ENCODE assay signal across 9 cellular contexts in the genomic region with DNA sequence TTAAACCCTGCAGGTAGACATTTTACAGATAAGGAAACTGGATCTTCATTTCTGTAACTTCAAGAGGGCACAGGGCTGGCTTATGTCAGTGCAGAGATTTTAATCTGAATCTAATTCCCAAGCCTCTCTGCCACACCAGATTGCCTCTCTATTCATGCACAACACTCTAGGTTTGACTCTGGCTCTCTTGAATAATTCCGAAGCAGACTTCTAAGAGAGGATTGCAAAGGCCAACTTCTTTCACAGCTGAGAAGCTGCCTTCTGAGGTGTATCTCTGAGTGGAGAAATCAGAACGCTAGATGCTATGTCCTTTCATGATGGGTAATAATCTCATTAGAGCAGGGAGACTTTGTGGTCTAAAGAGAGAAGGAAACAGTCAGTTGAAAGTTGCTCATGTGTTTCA. TPM values are rescaled to one million over a fixed set of nuclear protein-coding genes. Genes with fewer than 3 reads are reported as not detected.
DNase-seq lines count a peak whose midpoint lies in the region; ATAC-seq and TF ChIP-seq lines count a peak whose summit lies in the region.
"Had no signal": no experiment of that assay in that cellular context is flagged by ENCODE, and none has a peak within 500 bp of the region (broad histone marks: within the 10 kb centered on the region; RNA-seq: fewer than 3 reads in every experiment).

No MANE protein-coding gene starts in this region.

- no peak for DNase-seq in effector memory CD4-positive, alpha-beta T cell
- DNase-seq in DMS 273 (lab: John Stamatoyannopoulos, UW; ENCODE audit: unreplicated experiment) (no peak), HT-29 (ENCODE audit: low spot score) (no peak), esophagus squamous epithelium (lab: John Stamatoyannopoulos, UW) (no peak), NCI-H2029 treated with DMSO at 0.1 percent for 48 hours (lab: John Stamatoyannopoulos, UW) (no peak)
- DNase-seq: NCI-H2227 treated with DMSO at 0.1 percent for 48 hours had no signal

- H3K9me3 ChIP-seq in effector memory CD4-positive, alpha-beta T cell (ENCODE audit: control insufficient read depth, low read length), result no peaks in the 10 kb centered on the region
- H3K9me3 ChIP-seq in esophagus squamous epithelium, result no peaks in the 10 kb centered on the region

- H3K27ac ChIP-seq in effector memory CD4-positive, alpha-beta T cell (ENCODE audit: insufficient read depth, low read length, poor library complexity, severe bottlenecking), result peak overlapping the region; percentile 59
- H3K27ac ChIP-seq in esophagus squamous epithelium, result peak overlapping the region in 2 of 4 donors; percentile 11 to 18

- no peaks in the 10 kb centered on the region for H3K36me3 ChIP-seq in effector memory CD4-positive, alpha-beta T cell (ENCODE audit: control insufficient read depth, insufficient read depth, low read length)
- H3K36me3 ChIP-seq in esophagus squamous epithelium, result no peaks in the 10 kb centered on the region

- peaks cover 44% of the 10 kb centered on the region for H3K4me1 ChIP-seq in effector memory CD4-positive, alpha-beta T cell (ENCODE audit: control insufficient read depth, insufficient read depth, low read length, poor library complexity, severe bottlenecking)
- peaks cover 0 to 44% (median 10%) of the 10 kb centered on the region in 3 donors for H3K4me1 ChIP-seq in esophagus squamous epithelium

- TF ChIP-seq POLR2A in esophagus squamous epithelium (IDR thresholded peaks at IDR 0.05), result no peak

- 83% methylated on average over 2 of the region's 2 CpGs for WGBS in esophagus squamous epithelium, 2 donors

- intact Hi-C loops in esophagus squamous epithelium (cut with DNase I), result no loop called here

- TF ChIP-seq CTCF in esophagus squamous epithelium (IDR thresholded peaks at IDR 0.05), result no peak

- ATAC-seq in GM21360 (IDR thresholded peaks at IDR 0.05; ENCODE audit: unreplicated experiment) (peak; percentile 72), HG03378 (IDR thresholded peaks at IDR 0.05; ENCODE audit: unreplicated experiment) (peak; percentile 64)

- H3K27me3 ChIP-seq in effector memory CD4-positive, alpha-beta T cell (replicated peaks; ENCODE audit: control insufficient read depth, insufficient read depth, low read length, poor library complexity, severe bottlenecking), result no peaks in the 10 kb centered on the region
- H3K27me3 ChIP-seq in esophagus squamous epithelium, result no peaks in the 10 kb centered on the region

- peak overlapping the region; percentile 54; the same call in 1 of the 2 replicates for H3K4me3 ChIP-seq in GM08714 (ENCODE audit: low read length)
- peak overlapping the region; percentile 10 for H3K4me3 ChIP-seq in effector memory CD4-positive, alpha-beta T cell (ENCODE audit: insufficient read depth, low read depth, low read length, poor library complexity, severe bottlenecking)
- no peak overlapping the region for H3K4me3 ChIP-seq in esophagus squamous epithelium

RNA-seq across cellular contexts. Expression of a gene that starts 20.1 kb away (rescaled TPM):
- 46.9 and 55.9 TPM in 2 replicates for total RNA-seq in HT-29 (2014; rRNA removed; shearing (Covaris generic))
- total RNA-seq in esophagus squamous epithelium, result 10 to 100 TPM; 14.2 to 29.2 (median 24.6) TPM

Comparison
In these comparisons a context has a peak if more than half of its experiments do, and no peak if none do; other contexts are left out.
1. H3K4me3 ChIP-seq: peak in GM08714 (single experiment) and effector memory CD4-positive, alpha-beta T cell (single experiment); none in esophagus squamous epithelium (0 of 4).